ENCODE assay signal across 25 cellular contexts in the genomic region with DNA sequence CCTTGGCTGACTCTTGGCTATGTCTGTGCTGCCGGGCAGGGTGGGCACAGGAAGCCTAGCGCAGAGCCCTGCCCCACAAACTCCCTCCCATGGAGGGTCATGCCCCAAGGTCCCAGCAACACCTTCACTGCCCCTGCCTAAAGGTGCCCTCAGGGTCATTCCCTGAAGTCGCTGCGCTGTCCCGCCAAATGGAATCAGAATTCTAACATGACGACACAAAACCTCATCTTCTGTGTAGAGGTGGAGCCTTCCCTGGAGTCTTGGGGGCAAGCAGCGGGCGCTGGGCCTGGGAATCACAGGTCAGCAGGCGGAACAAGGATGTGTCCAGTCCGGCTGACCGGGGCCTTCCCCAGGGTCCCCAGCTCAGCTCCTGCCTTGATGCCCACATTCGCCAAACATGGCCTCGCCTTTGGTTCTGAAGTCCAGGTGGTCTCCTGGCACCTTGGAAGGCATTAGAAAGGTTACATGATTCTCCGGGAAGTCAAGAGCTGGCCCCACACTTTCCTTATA.
"Had no signal": no experiment of that assay in that cellular context is flagged by ENCODE, and none has a peak within 500 bp of the region (broad histone marks: within the 10 kb centered on the region; RNA-seq: fewer than 3 reads in every experiment).

No MANE protein-coding gene starts in this region.

- H3K9me3 ChIP-seq: left ventricle myocardium inferior, neutrophil, ovary, sigmoid colon, spleen, suprapubic skin, thoracic aorta, tibial artery, upper lobe of right lung had no signal

- H3K36me3 Mint-ChIP-seq: immature natural killer cell, naive B cell had no signal

- H3K36me3 ChIP-seq: ovary had no signal

- H3K27me3 ChIP-seq: neutrophil, ovary, sigmoid colon, spleen, suprapubic skin, tibial artery, upper lobe of right lung had no signal

- H3K4me1 ChIP-seq: sigmoid colon, spleen, suprapubic skin, upper lobe of right lung had no signal

- DNase-seq: head of caudate nucleus; immature natural killer cell; left ventricle myocardium inferior; mesendoderm; naive B cell; occipital lobe; ovary; sigmoid colon; small intestine; spleen; stimulated activated CD4-positive, alpha-beta T cell treated with anti-CD3 and anti-CD28 coated beads, Interleukin-4, amount 100 ng/mL, for 24 hours; stimulated activated naive CD4-positive, alpha-beta T cell; tibial artery; trophoblast cell; upper lobe of right lung had no signal

- H3K27me3 Mint-ChIP-seq: naive B cell; progenitor cell of endocrine pancreas; stimulated activated naive CD8-positive, alpha-beta T cell treated with anti-CD3 and anti-CD28 coated beads, Interleukin-15, Interleukin-2, amounts not matched to agents 100 ng/mL and 50 ng/mL, for 24 hours had no signal

- H3K4me3 ChIP-seq: left ventricle myocardium inferior, lung, ovary, sigmoid colon, spleen, suprapubic skin, thoracic aorta, tibial artery, upper lobe of right lung had no signal

- H3K27ac ChIP-seq: neutrophil, ovary, sigmoid colon, spleen, suprapubic skin, thoracic aorta, tibial artery, upper lobe of right lung had no signal

- H3K4me1 Mint-ChIP-seq: immature natural killer cell; mesothelial cell of epicardium; naive B cell; stimulated activated effector memory CD8-positive, alpha-beta T cell treated with anti-CD3 and anti-CD28 coated beads, Interleukin-12 subunit alpha, Interleukin-12 subunit beta, amount 100 ng/mL, for 72 hours had no signal

- H3K27ac Mint-ChIP-seq: immature natural killer cell; mesothelial cell of epicardium; progenitor cell of endocrine pancreas; stimulated activated effector memory CD8-positive, alpha-beta T cell treated with anti-CD3 and anti-CD28 coated beads, Interleukin-12 subunit alpha, Interleukin-12 subunit beta, amount 100 ng/mL, for 72 hours; stimulated activated naive CD8-positive, alpha-beta T cell treated with anti-CD3 and anti-CD28 coated beads, Interleukin-15, Interleukin-2, amounts not matched to agents 100 ng/mL and 50 ng/mL, for 24 hours had no signal

- FAIRE-seq: islet of Langerhans, small intestine, urothelium cell line had no signal

- ATAC-seq: stimulated activated effector memory CD8-positive, alpha-beta T cell treated with anti-CD3 and anti-CD28 coated beads, Interleukin-12 subunit alpha, Interleukin-12 subunit beta, amount 100 ng/mL, for 72 hours; upper lobe of right lung had no signal

- H3K9me3 Mint-ChIP-seq: immature natural killer cell; mesothelial cell of epicardium; naive B cell; stimulated activated effector memory CD8-positive, alpha-beta T cell treated with anti-CD3 and anti-CD28 coated beads, Interleukin-12 subunit alpha, Interleukin-12 subunit beta, amount 100 ng/mL, for 72 hours; stimulated activated naive CD8-positive, alpha-beta T cell treated with anti-CD3 and anti-CD28 coated beads, Interleukin-15, Interleukin-2, amounts not matched to agents 100 ng/mL and 50 ng/mL, for 24 hours had no signal

- H3K4me3 Mint-ChIP-seq: immature natural killer cell; mesothelial cell of epicardium; stimulated activated effector memory CD8-positive, alpha-beta T cell treated with anti-CD3 and anti-CD28 coated beads, Interleukin-12 subunit alpha, Interleukin-12 subunit beta, amount 100 ng/mL, for 72 hours; stimulated activated naive CD8-positive, alpha-beta T cell treated with anti-CD3 and anti-CD28 coated beads, Interleukin-15, Interleukin-2, amounts not matched to agents 100 ng/mL and 50 ng/mL, for 24 hours had no signal
